In the genomic region with DNA sequence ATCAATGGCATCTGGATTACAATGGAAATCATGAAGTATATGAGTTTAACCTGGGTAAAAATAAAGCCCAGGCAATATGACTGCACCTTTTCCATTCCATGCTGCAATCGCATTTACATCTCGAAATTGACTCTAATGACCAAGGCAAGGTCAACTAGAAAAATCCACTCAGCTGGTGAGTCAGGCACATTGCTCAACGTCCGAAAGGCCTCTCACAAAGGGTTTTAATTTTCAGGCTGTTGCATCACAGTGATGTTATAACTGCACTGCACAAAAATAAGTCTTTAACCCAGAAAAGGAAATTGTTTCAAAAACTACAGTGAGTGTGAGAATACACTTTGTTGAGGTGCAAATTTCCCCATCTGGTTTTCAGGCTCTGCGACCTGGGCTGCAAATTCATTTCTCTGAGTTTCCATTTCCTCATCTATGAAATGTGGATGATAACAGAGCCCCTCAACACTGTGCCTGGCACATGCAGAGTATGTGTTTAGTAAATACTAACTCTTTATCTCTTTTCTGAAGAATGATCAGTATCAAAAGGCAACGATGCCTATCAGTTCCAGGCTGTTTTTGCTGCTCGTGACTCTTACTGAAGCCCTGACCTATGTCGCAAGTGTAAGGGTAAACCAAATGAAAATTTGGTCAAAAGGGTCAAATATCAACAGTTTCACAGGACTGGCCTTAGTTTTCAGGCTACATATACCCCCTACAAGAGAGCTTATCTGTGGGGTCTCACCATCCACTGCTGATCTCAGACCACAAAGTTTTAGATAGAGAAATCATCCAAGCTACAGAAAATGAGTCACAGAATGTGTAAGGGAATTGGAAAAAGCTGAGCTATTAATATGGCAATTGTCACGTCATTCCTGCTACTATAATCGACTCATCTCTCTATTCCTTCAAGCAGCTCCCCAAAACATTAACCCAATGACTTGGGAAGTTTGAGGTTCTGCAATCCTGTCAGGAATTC, we compare ENCODE assay signal across 1 cellular context.
TF ChIP-seq lines count a peak whose summit lies in the region.

No MANE protein-coding gene starts in this region.

TF ChIP-seq in HepG2, 621 proteins besides CTCF, POLR2A, EP300 and RAD21 (continued from another document and continues in another):
- TF ChIP-seq, protein P1, sequence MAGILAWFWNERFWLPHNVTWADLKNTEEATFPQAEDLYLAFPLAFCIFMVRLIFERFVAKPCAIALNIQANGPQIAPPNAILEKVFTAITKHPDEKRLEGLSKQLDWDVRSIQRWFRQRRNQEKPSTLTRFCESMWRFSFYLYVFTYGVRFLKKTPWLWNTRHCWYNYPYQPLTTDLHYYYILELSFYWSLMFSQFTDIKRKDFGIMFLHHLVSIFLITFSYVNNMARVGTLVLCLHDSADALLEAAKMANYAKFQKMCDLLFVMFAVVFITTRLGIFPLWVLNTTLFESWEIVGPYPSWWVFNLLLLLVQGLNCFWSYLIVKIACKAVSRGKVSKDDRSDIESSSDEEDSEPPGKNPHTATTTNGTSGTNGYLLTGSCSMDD (CRISPR knock-in tag; IDR thresholded peaks at IDR 0.05) = no peak
- TF ChIP-seq BORCS8-MEF2B (CRISPR knock-in tag; IDR thresholded peaks at IDR 0.05) (no peak), SPEN (CRISPR knock-in tag; IDR thresholded peaks at IDR 0.05; ENCODE audit: low read depth) (0 out of 2 replicates have a peak, but pooled peaks have one; percentile 44), ZNF780A (CRISPR knock-in tag; IDR thresholded peaks at IDR 0.05) (0 out of 2 replicates have a peak, but pooled peaks have one; percentile 55), MTA1 (CRISPR knock-in tag; IDR thresholded peaks at IDR 0.05; ENCODE audit: borderline replicate concordance) (no peak; the same call in 1 of the 2 replicates), CCDC6 (CRISPR knock-in tag; IDR thresholded peaks at IDR 0.05) (peak; percentile 69; the same call in 1 of the 2 replicates), FOXO1 (CRISPR knock-in tag; IDR thresholded peaks at IDR 0.05) (0 out of 2 replicates have a peak, but pooled peaks have one; percentile 51), NCOA5 (CRISPR knock-in tag; IDR thresholded peaks at IDR 0.05) (no peak), ZNF737 (CRISPR knock-in tag; IDR thresholded peaks at IDR 0.05; ENCODE audit: borderline replicate concordance) (no peak), LCORL (IDR thresholded peaks at IDR 0.05) (no peak), LCORL (CRISPR knock-in tag; IDR thresholded peaks at IDR 0.05) (peak; percentile 78), SP4 (CRISPR knock-in tag; IDR thresholded peaks at IDR 0.05) (no peak), ZNF143 (CRISPR knock-in tag; IDR thresholded peaks at IDR 0.05) (no peak), TRIM24 (CRISPR knock-in tag; IDR thresholded peaks at IDR 0.05) (no peak), SKI (IDR thresholded peaks at IDR 0.05; ENCODE audit: partially characterized antibody) (peak; percentile 30), ZNF207 (IDR thresholded peaks at IDR 0.05; ENCODE audit: borderline replicate concordance) (no peak), TARDBP (CRISPR knock-in tag; IDR thresholded peaks at IDR 0.05) (peak; percentile 22; the same call in 1 of the 2 replicates), ZNF12 (CRISPR knock-in tag; IDR thresholded peaks at IDR 0.05) (0 out of 2 replicates have a peak, but pooled peaks have one; percentile 34), FOXA3 (CRISPR knock-in tag; IDR thresholded peaks at IDR 0.05) (peak; percentile 75), ATF1 (CRISPR knock-in tag; IDR thresholded peaks at IDR 0.05) (peak; percentile 67), RAD51 (IDR thresholded peaks at IDR 0.05; ENCODE audit: borderline replicate concordance) (no peak), MBNL3 (CRISPR knock-in tag; conservative IDR thresholded peaks at IDR 0.05) (no peak), HES4 (CRISPR knock-in tag; IDR thresholded peaks at IDR 0.05; ENCODE audit: borderline replicate concordance) (no peak), ZNF225 (CRISPR knock-in tag; IDR thresholded peaks at IDR 0.05) (no peak; the same call in 1 of the 2 replicates), ARNT (IDR thresholded peaks at IDR 0.05) (no peak), ZSCAN21 (CRISPR knock-in tag; IDR thresholded peaks at IDR 0.05; ENCODE audit: borderline replicate concordance) (no peak), ZNF619 (CRISPR knock-in tag; IDR thresholded peaks at IDR 0.05) (no peak), EED (CRISPR knock-in tag; IDR thresholded peaks at IDR 0.05) (no peak), ZNF543 (CRISPR knock-in tag; IDR thresholded peaks at IDR 0.05) (no peak), AGO2 (optimal IDR thresholded peaks at IDR 0.05; ENCODE audit: low read depth, low read length) (no peak), TEAD2 (CRISPR knock-in tag; IDR thresholded peaks at IDR 0.05) (no peak), NFYB (CRISPR knock-in tag; IDR thresholded peaks at IDR 0.05) (no peak), ZNF326 (CRISPR knock-in tag; IDR thresholded peaks at IDR 0.05; ENCODE audit: borderline replicate concordance) (no peak), ZNF333 (CRISPR knock-in tag; IDR thresholded peaks at IDR 0.05; ENCODE audit: borderline replicate concordance) (no peak), ZSCAN22 (CRISPR knock-in tag; IDR thresholded peaks at IDR 0.05) (no peak), MYC (CRISPR knock-in tag; IDR thresholded peaks at IDR 0.05; ENCODE audit: borderline replicate concordance) (no peak), TCF12 (IDR thresholded peaks at IDR 0.05) (no peak), TCF12 (CRISPR knock-in tag; IDR thresholded peaks at IDR 0.05) (no peak), ZNF607 (CRISPR knock-in tag; IDR thresholded peaks at IDR 0.05; ENCODE audit: borderline replicate concordance) (peak; percentile 46; the same call in 1 of the 2 replicates), ZBTB7B (CRISPR knock-in tag; IDR thresholded peaks at IDR 0.05) (no peak), DPF2 (CRISPR knock-in tag; IDR thresholded peaks at IDR 0.05; ENCODE audit: borderline replicate concordance, low read depth) (0 out of 2 replicates have a peak, but pooled peaks have one; percentile 37), ZNF121 (CRISPR knock-in tag; IDR thresholded peaks at IDR 0.05) (peak; percentile 26; the same call in 1 of the 2 replicates), ZNF772 (CRISPR knock-in tag; IDR thresholded peaks at IDR 0.05) (no peak)
- TF ChIP-seq, protein P2, sequence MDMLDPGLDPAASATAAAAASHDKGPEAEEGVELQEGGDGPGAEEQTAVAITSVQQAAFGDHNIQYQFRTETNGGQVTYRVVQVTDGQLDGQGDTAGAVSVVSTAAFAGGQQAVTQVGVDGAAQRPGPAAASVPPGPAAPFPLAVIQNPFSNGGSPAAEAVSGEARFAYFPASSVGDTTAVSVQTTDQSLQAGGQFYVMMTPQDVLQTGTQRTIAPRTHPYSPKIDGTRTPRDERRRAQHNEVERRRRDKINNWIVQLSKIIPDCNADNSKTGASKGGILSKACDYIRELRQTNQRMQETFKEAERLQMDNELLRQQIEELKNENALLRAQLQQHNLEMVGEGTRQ (IDR thresholded peaks at IDR 0.05; ENCODE audit: low read depth, low read length) = no peak
- TF ChIP-seq, protein P2 (CRISPR knock-in tag; IDR thresholded peaks at IDR 0.05; ENCODE audit: borderline replicate concordance) = no peak
- TF ChIP-seq, protein P3, sequence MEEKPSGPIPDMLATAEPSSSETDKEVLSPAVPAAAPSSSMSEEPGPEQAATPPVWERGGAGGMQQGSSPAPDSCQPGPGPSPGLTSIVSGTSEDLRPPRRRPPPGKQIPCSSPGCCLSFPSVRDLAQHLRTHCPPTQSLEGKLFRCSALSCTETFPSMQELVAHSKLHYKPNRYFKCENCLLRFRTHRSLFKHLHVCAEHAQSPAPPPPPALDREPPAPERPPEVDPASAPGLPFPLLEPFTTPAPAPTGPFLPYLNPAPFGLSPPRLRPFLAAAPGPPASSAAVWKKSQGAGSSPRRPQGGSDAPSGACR (CRISPR knock-in tag; IDR thresholded peaks at IDR 0.05) = peak; percentile 82; the same call in 1 of the 2 replicates
- TF ChIP-seq, protein P4, sequence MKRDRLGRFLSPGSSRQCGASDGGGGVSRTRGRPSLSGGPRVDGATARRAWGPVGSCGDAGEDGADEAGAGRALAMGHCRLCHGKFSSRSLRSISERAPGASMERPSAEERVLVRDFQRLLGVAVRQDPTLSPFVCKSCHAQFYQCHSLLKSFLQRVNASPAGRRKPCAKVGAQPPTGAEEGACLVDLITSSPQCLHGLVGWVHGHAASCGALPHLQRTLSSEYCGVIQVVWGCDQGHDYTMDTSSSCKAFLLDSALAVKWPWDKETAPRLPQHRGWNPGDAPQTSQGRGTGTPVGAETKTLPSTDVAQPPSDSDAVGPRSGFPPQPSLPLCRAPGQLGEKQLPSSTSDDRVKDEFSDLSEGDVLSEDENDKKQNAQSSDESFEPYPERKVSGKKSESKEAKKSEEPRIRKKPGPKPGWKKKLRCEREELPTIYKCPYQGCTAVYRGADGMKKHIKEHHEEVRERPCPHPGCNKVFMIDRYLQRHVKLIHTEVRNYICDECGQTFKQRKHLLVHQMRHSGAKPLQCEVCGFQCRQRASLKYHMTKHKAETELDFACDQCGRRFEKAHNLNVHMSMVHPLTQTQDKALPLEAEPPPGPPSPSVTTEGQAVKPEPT (CRISPR knock-in tag; IDR thresholded peaks at IDR 0.05; ENCODE audit: low read depth) = no peak
- TF ChIP-seq, protein P5, sequence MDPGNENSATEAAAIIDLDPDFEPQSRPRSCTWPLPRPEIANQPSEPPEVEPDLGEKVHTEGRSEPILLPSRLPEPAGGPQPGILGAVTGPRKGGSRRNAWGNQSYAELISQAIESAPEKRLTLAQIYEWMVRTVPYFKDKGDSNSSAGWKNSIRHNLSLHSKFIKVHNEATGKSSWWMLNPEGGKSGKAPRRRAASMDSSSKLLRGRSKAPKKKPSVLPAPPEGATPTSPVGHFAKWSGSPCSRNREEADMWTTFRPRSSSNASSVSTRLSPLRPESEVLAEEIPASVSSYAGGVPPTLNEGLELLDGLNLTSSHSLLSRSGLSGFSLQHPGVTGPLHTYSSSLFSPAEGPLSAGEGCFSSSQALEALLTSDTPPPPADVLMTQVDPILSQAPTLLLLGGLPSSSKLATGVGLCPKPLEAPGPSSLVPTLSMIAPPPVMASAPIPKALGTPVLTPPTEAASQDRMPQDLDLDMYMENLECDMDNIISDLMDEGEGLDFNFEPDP (CRISPR knock-in tag; conservative IDR thresholded peaks at IDR 0.05) = no peak
- TF ChIP-seq, protein P6, sequence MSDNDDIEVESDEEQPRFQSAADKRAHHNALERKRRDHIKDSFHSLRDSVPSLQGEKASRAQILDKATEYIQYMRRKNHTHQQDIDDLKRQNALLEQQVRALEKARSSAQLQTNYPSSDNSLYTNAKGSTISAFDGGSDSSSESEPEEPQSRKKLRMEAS (IDR thresholded peaks at IDR 0.05) = no peak
- TF ChIP-seq, protein P7, sequence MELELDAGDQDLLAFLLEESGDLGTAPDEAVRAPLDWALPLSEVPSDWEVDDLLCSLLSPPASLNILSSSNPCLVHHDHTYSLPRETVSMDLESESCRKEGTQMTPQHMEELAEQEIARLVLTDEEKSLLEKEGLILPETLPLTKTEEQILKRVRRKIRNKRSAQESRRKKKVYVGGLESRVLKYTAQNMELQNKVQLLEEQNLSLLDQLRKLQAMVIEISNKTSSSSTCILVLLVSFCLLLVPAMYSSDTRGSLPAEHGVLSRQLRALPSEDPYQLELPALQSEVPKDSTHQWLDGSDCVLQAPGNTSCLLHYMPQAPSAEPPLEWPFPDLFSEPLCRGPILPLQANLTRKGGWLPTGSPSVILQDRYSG (CRISPR knock-in tag; IDR thresholded peaks at IDR 0.05) = no peak
- TF ChIP-seq, protein P8, sequence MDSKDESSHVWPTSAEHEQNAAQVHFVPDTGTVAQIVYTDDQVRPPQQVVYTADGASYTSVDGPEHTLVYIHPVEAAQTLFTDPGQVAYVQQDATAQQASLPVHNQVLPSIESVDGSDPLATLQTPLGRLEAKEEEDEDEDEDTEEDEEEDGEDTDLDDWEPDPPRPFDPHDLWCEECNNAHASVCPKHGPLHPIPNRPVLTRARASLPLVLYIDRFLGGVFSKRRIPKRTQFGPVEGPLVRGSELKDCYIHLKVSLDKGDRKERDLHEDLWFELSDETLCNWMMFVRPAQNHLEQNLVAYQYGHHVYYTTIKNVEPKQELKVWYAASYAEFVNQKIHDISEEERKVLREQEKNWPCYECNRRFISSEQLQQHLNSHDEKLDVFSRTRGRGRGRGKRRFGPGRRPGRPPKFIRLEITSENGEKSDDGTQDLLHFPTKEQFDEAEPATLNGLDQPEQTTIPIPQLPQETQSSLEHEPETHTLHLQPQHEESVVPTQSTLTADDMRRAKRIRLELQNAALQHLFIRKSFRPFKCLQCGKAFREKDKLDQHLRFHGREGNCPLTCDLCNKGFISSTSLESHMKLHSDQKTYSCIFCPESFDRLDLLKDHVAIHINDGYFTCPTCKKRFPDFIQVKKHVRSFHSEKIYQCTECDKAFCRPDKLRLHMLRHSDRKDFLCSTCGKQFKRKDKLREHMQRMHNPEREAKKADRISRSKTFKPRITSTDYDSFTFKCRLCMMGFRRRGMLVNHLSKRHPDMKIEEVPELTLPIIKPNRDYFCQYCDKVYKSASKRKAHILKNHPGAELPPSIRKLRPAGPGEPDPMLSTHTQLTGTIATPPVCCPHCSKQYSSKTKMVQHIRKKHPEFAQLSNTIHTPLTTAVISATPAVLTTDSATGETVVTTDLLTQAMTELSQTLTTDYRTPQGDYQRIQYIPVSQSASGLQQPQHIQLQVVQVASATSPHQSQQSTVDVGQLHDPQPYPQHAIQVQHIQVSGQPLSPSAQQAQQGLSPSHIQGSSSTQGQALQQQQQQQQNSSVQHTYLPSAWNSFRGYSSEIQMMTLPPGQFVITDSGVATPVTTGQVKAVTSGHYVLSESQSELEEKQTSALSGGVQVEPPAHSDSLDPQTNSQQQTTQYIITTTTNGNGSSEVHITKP (CRISPR knock-in tag; IDR thresholded peaks at IDR 0.05; ENCODE audit: low read depth) = peak; percentile 42; the same call in 1 of the 2 replicates
- TF ChIP-seq, protein P9, sequence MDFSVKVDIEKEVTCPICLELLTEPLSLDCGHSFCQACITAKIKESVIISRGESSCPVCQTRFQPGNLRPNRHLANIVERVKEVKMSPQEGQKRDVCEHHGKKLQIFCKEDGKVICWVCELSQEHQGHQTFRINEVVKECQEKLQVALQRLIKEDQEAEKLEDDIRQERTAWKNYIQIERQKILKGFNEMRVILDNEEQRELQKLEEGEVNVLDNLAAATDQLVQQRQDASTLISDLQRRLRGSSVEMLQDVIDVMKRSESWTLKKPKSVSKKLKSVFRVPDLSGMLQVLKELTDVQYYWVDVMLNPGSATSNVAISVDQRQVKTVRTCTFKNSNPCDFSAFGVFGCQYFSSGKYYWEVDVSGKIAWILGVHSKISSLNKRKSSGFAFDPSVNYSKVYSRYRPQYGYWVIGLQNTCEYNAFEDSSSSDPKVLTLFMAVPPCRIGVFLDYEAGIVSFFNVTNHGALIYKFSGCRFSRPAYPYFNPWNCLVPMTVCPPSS (IDR thresholded peaks at IDR 0.05) = no peak
- TF ChIP-seq, protein P10, sequence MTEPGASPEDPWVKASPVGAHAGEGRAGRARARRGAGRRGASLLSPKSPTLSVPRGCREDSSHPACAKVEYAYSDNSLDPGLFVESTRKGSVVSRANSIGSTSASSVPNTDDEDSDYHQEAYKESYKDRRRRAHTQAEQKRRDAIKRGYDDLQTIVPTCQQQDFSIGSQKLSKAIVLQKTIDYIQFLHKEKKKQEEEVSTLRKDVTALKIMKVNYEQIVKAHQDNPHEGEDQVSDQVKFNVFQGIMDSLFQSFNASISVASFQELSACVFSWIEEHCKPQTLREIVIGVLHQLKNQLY (CRISPR knock-in tag; IDR thresholded peaks at IDR 0.05) = peak; percentile 50; the same call in 1 of the 2 replicates
